Comparison of ENCODE assay signal across 24 cellular contexts in the genomic region with DNA sequence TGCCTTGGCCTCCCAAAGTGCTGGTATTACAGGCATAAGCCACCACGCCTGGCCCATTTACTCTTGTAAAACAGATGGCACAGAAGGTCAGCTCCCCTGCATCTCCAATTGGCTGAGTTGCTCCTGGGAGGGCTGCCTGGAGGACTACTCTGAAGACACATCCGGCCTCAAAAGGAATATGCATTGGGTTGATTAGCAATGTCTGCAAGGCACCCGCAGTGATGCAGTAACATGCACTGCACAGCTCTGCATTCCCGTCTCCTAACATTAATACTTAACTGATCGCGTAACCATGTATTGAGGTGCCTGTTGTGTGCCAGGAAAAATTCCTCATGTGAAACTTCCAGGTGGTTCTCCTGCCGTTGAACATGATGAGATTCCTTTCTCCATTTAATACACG. TPM values are rescaled to one million over a fixed set of nuclear protein-coding genes. Genes with fewer than 3 reads are reported as not detected.
"Had no signal": no experiment of that assay in that cellular context is flagged by ENCODE, and none has a peak within 500 bp of the region (broad histone marks: within the 10 kb centered on the region; RNA-seq: fewer than 3 reads in every experiment).

No MANE protein-coding gene starts in this region.

- H3K4me2 ChIP-seq: hepatocyte had no signal

- H3K9me3 ChIP-seq: esophagus squamous epithelium, psoas muscle, sigmoid colon, stomach, thoracic aorta had no signal

- H3K27ac ChIP-seq: esophagus squamous epithelium, gastroesophageal sphincter, hepatocyte, parathyroid adenoma, psoas muscle, sigmoid colon, skin epidermis, stomach, thoracic aorta had no signal

- H3K27me3 ChIP-seq: dorsolateral prefrontal cortex had no signal

- H3K4me3 ChIP-seq: dorsolateral prefrontal cortex, esophagus squamous epithelium, gastroesophageal sphincter, hepatocyte, lung, psoas muscle, sigmoid colon, skin epidermis, stomach, thoracic aorta had no signal

- H3K79me2 ChIP-seq: hepatocyte, parathyroid adenoma had no signal

- H3K36me3 ChIP-seq: esophagus squamous epithelium, gastroesophageal sphincter, sigmoid colon, stomach, thoracic aorta had no signal

- H3K4me1 ChIP-seq: parathyroid adenoma had no signal

- DNase-seq: cortex of kidney; dorsolateral prefrontal cortex; effector CD8-positive, alpha-beta T cell; esophagus squamous epithelium; foreskin fibroblast; head of caudate nucleus; kidney; left colon; left ventricle myocardium superior; mesenchymal stem cell; midbrain; occipital lobe; psoas muscle; sigmoid colon; stimulated activated CD4-positive, alpha-beta T cell treated with anti-CD3 and anti-CD28 coated beads, Interleukin-2, amount 100 ng/mL, for 24 hours; stimulated activated CD4-positive, alpha-beta T cell treated with anti-CD3 and anti-CD28 coated beads, Interleukin-4, amount 100 ng/mL, for 4 hours; stimulated activated naive B cell treated with anti-CD40 and anti-IgM and Interleukin-4, amounts not matched to agents 10 μg/mL and 1 μg/mL and 100 μg/mL, for 72 hours; stomach had no signal

- H3K9ac ChIP-seq: parathyroid adenoma had no signal

- FAIRE-seq: kidney had no signal

- ATAC-seq: gastroesophageal sphincter; left colon; left ventricle myocardium superior; psoas muscle; stimulated activated naive B cell treated with anti-CD40 and anti-IgM and Interleukin-4, amounts not matched to agents 10 μg/mL and 1 μg/mL and 100 μg/mL, for 72 hours had no signal

- H2AFZ ChIP-seq: hepatocyte, parathyroid adenoma had no signal

RNA-seq across cellular contexts. Expression of gene ELAVL3, which starts 5.0 kb away (rescaled TPM):
- total RNA-seq: esophagus squamous epithelium, psoas muscle, thoracic aorta had no signal

RNA-seq across cellular contexts. Expression of gene ODAD3, which starts 40.9 kb away (rescaled TPM):
- total RNA-seq: sigmoid colon, stomach had no signal
